ENCODE assay signal across 8 cellular contexts in genomic region chr21:29376556-29376955, GRCh38.
DNase-seq lines count a peak whose midpoint lies in the region; ATAC-seq and TF ChIP-seq lines count a peak whose summit lies in the region.

No MANE protein-coding gene starts in this region.

- ATAC-seq in GM18498 (IDR thresholded peaks at IDR 0.05; ENCODE audit: unreplicated experiment) (peak; percentile 79), HG03060 (IDR thresholded peaks at IDR 0.05; ENCODE audit: low read depth, unreplicated experiment) (peak; percentile 44), RWPE2 (ENCODE audit: low read depth) (no peak)

- peaks cover 5% of the 10 kb centered on the region for H3K4me1 ChIP-seq in RWPE2 (ENCODE audit: insufficient read depth, poor library complexity, severe bottlenecking)

- no peak overlapping the region for H3K4me3 ChIP-seq in AG10803 (ENCODE audit: low read length)
- H3K4me3 ChIP-seq in RWPE2 (ENCODE audit: severe bottlenecking), result no peak overlapping the region

- no peaks in the 10 kb centered on the region for H3K27me3 ChIP-seq in RWPE2 (ENCODE audit: insufficient read depth, poor library complexity, severe bottlenecking)

- H3K36me3 ChIP-seq in RWPE2 (ENCODE audit: low read depth), result peaks cover 22% of the 10 kb centered on the region; the same call in 1 of the 2 replicates

- no peak overlapping the region for H3K27ac ChIP-seq in RWPE2 (ENCODE audit: poor library complexity, severe bottlenecking)

- peak; percentile 13 for DNase-seq in AG10803 (ENCODE audit: low read depth)
- DNase-seq in RWPE2 (ENCODE audit: low spot score), result no peak
- peak; percentile 57 for DNase-seq in activated naive CD4-positive, alpha-beta T cell treated with Interleukin-2 at 50 U/mL for 16 hours
- peak; percentile 62 for DNase-seq in iPS-NIHi11 (ENCODE audit: low spot score)
- DNase-seq in stimulated activated CD8-positive, alpha-beta memory T cell treated with anti-CD3 and anti-CD28 coated beads, Interleukin-15, amount 100 ng/mL, for 48 hours (ENCODE audit: low read depth in 2 of 2), result peak; percentile 25 to 29
- no peak for DNase-seq in NCI-H2107 treated with DMSO at 0.1 percent for 48 hours (lab: John Stamatoyannopoulos, UW; ENCODE audit: unreplicated experiment)

- H3K9me3 ChIP-seq in RWPE2 (ENCODE audit: severe bottlenecking), result no peaks in the 10 kb centered on the region

- TF ChIP-seq CTCF in AG10803 (conservative IDR thresholded peaks at IDR 0.05; ENCODE audit: low read length) (peak; percentile 33), RWPE2 (IDR thresholded peaks at IDR 0.05; ENCODE audit: poor library complexity, severe bottlenecking) (peak; percentile 26)

Comparison
In these comparisons a context has a peak if more than half of its experiments do, and no peak if none do; other contexts are left out.
1. DNase-seq: peak in AG10803 (single experiment), activated naive CD4-positive, alpha-beta T cell treated with Interleukin-2 at 50 U/mL for 16 hours (single experiment), iPS-NIHi11 (single experiment) and stimulated activated CD8-positive, alpha-beta memory T cell treated with anti-CD3 and anti-CD28 coated beads, Interleukin-15, amount 100 ng/mL, for 48 hours (2 of 2); none in RWPE2 (single experiment) and NCI-H2107 treated with DMSO at 0.1 percent for 48 hours (single experiment).